Comparison of ENCODE assay signal across 2 cellular contexts in the genomic region with DNA sequence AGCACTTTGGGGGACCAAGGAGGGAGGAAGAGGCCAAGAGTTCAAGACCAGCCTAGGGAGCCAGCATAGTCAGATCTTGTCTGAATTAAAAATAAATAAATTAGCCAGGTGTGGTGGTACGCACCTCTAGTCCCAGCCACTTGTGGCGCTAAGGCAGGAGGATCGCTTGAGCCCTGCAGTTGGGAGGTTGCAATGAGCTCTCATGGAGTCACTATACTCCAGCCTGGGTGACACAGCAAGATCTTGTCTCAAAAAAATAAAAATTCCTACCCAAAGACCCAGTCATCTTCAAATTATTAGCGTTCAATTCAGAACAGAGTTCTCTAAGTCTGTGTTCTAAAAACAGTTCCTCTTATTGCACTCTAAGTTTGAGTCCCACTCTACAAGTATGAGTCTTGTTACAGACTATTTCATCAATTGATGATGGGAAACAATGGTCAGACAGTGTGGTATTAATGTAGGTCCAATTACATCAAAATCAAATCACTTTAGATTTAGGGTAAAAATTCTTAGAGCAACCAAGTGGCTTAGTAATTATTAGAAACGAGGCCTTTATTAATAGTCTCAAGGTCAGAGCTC.
TF ChIP-seq lines count a peak whose summit lies in the region.

No MANE protein-coding gene starts in this region.

TF ChIP-seq in GM12891, 5 proteins besides CTCF, POLR2A, EP300 and RAD21:
- TF ChIP-seq SPI1 (IDR thresholded peaks at IDR 0.05; ENCODE audit: low read depth, low read length) (peak; percentile 20; the same call in 1 of the 2 replicates), POU2F2 (IDR thresholded peaks at IDR 0.05; ENCODE audit: low read depth, low read length) (no peak)
TF ChIP-seq in GM12891: peak in this region for 1.

TF ChIP-seq in H1, 55 proteins besides CTCF, POLR2A, EP300 and RAD21:
- TF ChIP-seq HDAC2 (IDR thresholded peaks at IDR 0.05; ENCODE audit: borderline replicate concordance in 1 of 2, low read depth in 2 of 2, low read length in 2 of 2) (no peak), BACH1 (IDR thresholded peaks at IDR 0.05; ENCODE audit: low read length) (no peak), TAF7 (optimal IDR thresholded peaks at IDR 0.05; ENCODE audit: borderline replicate concordance, low read depth, low read length) (no peak), SP1 (IDR thresholded peaks at IDR 0.05; ENCODE audit: low read depth, low read length) (no peak), NRF1 (IDR thresholded peaks at IDR 0.05; ENCODE audit: low read depth, low read length) (no peak), RBBP5 (IDR thresholded peaks at IDR 0.05; ENCODE audit: borderline replicate concordance, low read depth, low read length) (no peak), TAF1 (IDR thresholded peaks at IDR 0.05; ENCODE audit: low read depth, low read length) (no peak), CBX5 (IDR thresholded peaks at IDR 0.05; ENCODE audit: low read depth, low read length) (no peak), CHD2 (IDR thresholded peaks at IDR 0.05; ENCODE audit: low read length) (no peak), JUN (IDR thresholded peaks at IDR 0.05; ENCODE audit: low read depth, low read length) (no peak), RNF2 (IDR thresholded peaks at IDR 0.05; ENCODE audit: borderline replicate concordance, low read depth, low read length, missing control alignments, poor library complexity, severe bottlenecking) (no peak), CEBPB (IDR thresholded peaks at IDR 0.05; ENCODE audit: low read depth, low read length) (no peak)
- TF ChIP-seq, protein P1, sequence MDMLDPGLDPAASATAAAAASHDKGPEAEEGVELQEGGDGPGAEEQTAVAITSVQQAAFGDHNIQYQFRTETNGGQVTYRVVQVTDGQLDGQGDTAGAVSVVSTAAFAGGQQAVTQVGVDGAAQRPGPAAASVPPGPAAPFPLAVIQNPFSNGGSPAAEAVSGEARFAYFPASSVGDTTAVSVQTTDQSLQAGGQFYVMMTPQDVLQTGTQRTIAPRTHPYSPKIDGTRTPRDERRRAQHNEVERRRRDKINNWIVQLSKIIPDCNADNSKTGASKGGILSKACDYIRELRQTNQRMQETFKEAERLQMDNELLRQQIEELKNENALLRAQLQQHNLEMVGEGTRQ (IDR thresholded peaks at IDR 0.05; ENCODE audit: low read length), result no peak
TF ChIP-seq in H1: peak in this region for 0.
